In genomic region chr11:35419713-35420333, GRCh38 we compare ENCODE assay signal across 8 cellular contexts. TPM values are rescaled to one million over a fixed set of nuclear protein-coding genes. Genes with fewer than 3 reads are reported as not detected.
DNase-seq lines count a peak whose midpoint lies in the region; ATAC-seq and TF ChIP-seq lines count a peak whose summit lies in the region.

No MANE protein-coding gene starts in this region.

- DNase-seq in NCI-H1694 treated with DMSO at 0.1 percent for 48 hours (lab: John Stamatoyannopoulos, UW) (peak; percentile 49), NCI-H1694 (lab: John Stamatoyannopoulos, UW) (no peak), suprapubic skin (ENCODE audit: low spot score in 2 of 2) (no peak), cerebellar nuclear complex (lab: John Stamatoyannopoulos, UW) (no peak)
- DNase-seq in activated naive CD8-positive, alpha-beta T cell treated with anti-CD3 and anti-CD28 coated beads, Interleukin-2, amount 50 U/mL, for 24 hours = no peak

- no peak overlapping the region for H3K27ac Mint-ChIP-seq in activated naive CD8-positive, alpha-beta T cell treated with anti-CD3 and anti-CD28 coated beads, Interleukin-2, amount 50 U/mL, for 24 hours

- H3K9me3 Mint-ChIP-seq in activated naive CD8-positive, alpha-beta T cell treated with anti-CD3 and anti-CD28 coated beads, Interleukin-2, amount 50 U/mL, for 24 hours = no peaks in the 10 kb centered on the region

- peak overlapping the region; percentile 41 for H3K4me3 Mint-ChIP-seq in activated naive CD8-positive, alpha-beta T cell treated with anti-CD3 and anti-CD28 coated beads, Interleukin-2, amount 50 U/mL, for 24 hours

- peaks cover 91% of the 10 kb centered on the region for H3K27me3 ChIP-seq in iPS-18a (ENCODE audit: control insufficient read depth, insufficient read depth, low read length)
- H3K27me3 ChIP-seq in suprapubic skin = peaks cover 48% of the 10 kb centered on the region

- H3K27me3 Mint-ChIP-seq in activated naive CD8-positive, alpha-beta T cell treated with anti-CD3 and anti-CD28 coated beads, Interleukin-2, amount 50 U/mL, for 24 hours = peaks cover 73% of the 10 kb centered on the region

- H3K4me1 ChIP-seq in iPS-18a (ENCODE audit: control insufficient read depth, low read depth, low read length) = peaks cover 9% of the 10 kb centered on the region
- peaks cover 25% of the 10 kb centered on the region for H3K4me1 ChIP-seq in suprapubic skin

- ATAC-seq in activated naive CD8-positive, alpha-beta T cell treated with anti-CD3 and anti-CD28 coated beads, Interleukin-2, amount 50 U/mL, for 24 hours = no peak
- ATAC-seq in GM18909 (IDR thresholded peaks at IDR 0.05; ENCODE audit: poor library complexity, unreplicated experiment) (no peak), GM18511 (IDR thresholded peaks at IDR 0.05; ENCODE audit: unreplicated experiment) (no peak)

- H3K4me1 Mint-ChIP-seq in activated naive CD8-positive, alpha-beta T cell treated with anti-CD3 and anti-CD28 coated beads, Interleukin-2, amount 50 U/mL, for 24 hours = peaks cover 11% of the 10 kb centered on the region

- H3K9ac ChIP-seq in iPS-18a (ENCODE audit: low read length) = peak overlapping the region; percentile 59

- no peak for TF ChIP-seq POLR2A in suprapubic skin (IDR thresholded peaks at IDR 0.05)

- TF ChIP-seq EP300 in suprapubic skin (IDR thresholded peaks at IDR 0.05) = no peak

- H3K9me3 ChIP-seq in iPS-18a (ENCODE audit: control insufficient read depth, low read depth, low read length) = no peaks in the 10 kb centered on the region
- H3K9me3 ChIP-seq in suprapubic skin = no peaks in the 10 kb centered on the region

- TF ChIP-seq CTCF in suprapubic skin (IDR thresholded peaks at IDR 0.05) = no peak

- H3K4me3 ChIP-seq in iPS-18a (ENCODE audit: low read length) (peak overlapping the region; percentile 70), suprapubic skin (peak overlapping the region; percentile 60)

- WGBS in suprapubic skin = 11% methylated on average over 27 of the region's 52 CpGs

- no peaks in the 10 kb centered on the region for H3K36me3 Mint-ChIP-seq in activated naive CD8-positive, alpha-beta T cell treated with anti-CD3 and anti-CD28 coated beads, Interleukin-2, amount 50 U/mL, for 24 hours (ENCODE audit: low read depth)

- H3K27ac ChIP-seq in iPS-18a (ENCODE audit: low read length) (no peak overlapping the region), suprapubic skin (no peak overlapping the region)

- H3K36me3 ChIP-seq in iPS-18a (ENCODE audit: control insufficient read depth, low read depth, low read length) (no peaks in the 10 kb centered on the region), suprapubic skin (no peaks in the 10 kb centered on the region)

RNA-seq across cellular contexts. Expression of gene SLC1A2, which starts 0.5 kb away (rescaled TPM):
- 1 to 10 TPM; 1.0 to 3.4 (median 2.0) TPM for total RNA-seq in suprapubic skin
